ENCODE assay signal across 1 cellular context in genomic region chr5:123719004-123719403, GRCh38.
TF ChIP-seq lines count a peak whose summit lies in the region.

No MANE protein-coding gene starts in this region.

TF ChIP-seq in GM23338, 12 proteins besides CTCF, POLR2A, EP300 and RAD21 (continued from another document):
- no peak for TF ChIP-seq REST (IDR thresholded peaks at IDR 0.05; ENCODE audit: unreplicated experiment)
